In the genomic region with DNA sequence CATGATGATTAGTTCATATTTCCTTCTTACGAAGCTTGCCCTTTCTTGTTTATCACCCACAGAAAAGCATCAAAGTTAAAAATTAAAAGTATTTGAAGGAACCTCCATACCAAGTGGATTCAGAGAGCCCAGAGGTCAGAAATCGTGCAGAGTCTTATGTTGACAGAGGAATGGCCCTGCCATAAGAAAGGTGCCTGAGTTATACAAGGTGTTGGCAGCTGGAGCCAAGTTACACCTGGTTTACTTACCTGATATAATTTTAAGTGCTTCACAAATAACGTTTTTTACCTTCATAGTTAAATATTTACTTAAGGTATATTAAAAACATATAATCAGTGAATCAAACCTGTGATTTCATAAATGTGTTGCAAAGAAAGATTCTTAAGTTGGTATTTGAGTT, we compare ENCODE assay signal across 31 cellular contexts.
"Had no signal": no experiment of that assay in that cellular context is flagged by ENCODE, and none has a peak within 500 bp of the region (broad histone marks: within the 10 kb centered on the region; RNA-seq: fewer than 3 reads in every experiment).

No MANE protein-coding gene starts in this region.

- H3K4me1 ChIP-seq: SJCRH30 had no signal

- H3K27ac ChIP-seq: PC-9, RWPE1, SJCRH30, SK-N-MC, WERI-Rb-1 had no signal

- H3K36me3 ChIP-seq: MG63, WERI-Rb-1 had no signal

- DNase-seq: activated CD4-positive, alpha-beta memory T cell treated with anti-CD3 and anti-CD28 coated beads, Interleukin-2, amount 10 ng/mL, durations not matched to agents 7 days and 5 days; activated CD4-positive, alpha-beta T cell treated with anti-CD3 and anti-CD28 coated beads for 1 hour; activated CD4-positive, alpha-beta T cell treated with anti-CD3 and anti-CD28 coated beads for 48 hours; activated CD4-positive, CD25-positive, alpha-beta regulatory T cell; activated CD8-positive, alpha-beta memory T cell treated with anti-CD3 and anti-CD28 coated beads for 24 hours; activated CD8-positive, alpha-beta memory T cell treated with anti-CD3 and anti-CD28 coated beads, Interleukin-2, amount 10 ng/mL, durations not matched to agents 7 days and 5 days; activated CD8-positive, alpha-beta memory T cell treated with anti-CD3 and anti-CD28 coated beads, Interleukin-2, amount 50 U/mL, for 48 hours; activated effector memory CD4-positive, alpha-beta T cell treated with Interleukin-2 at 50 U/mL for 16 hours; activated naive CD4-positive, alpha-beta T cell treated with anti-CD3 and anti-CD28 coated beads, Interleukin-2, amount 10 ng/mL, durations not matched to agents 7 days and 5 days; activated naive CD8-positive, alpha-beta T cell treated with anti-CD3 and anti-CD28 coated beads, Interleukin-2, amount 50 U/mL, for 24 hours; activated T-cell treated with anti-CD3 and anti-CD28 coated beads, Interleukin-2, amount 50 U/mL, for 48 hours; anterior cingulate cortex; caudate nucleus; Karpas-422; MG63; NCI-H1048; NCI-H1105 treated with DMSO at 0.1 percent for 48 hours; NCI-H1436; NCI-H1694; NCI-H1930; NCI-H2081 treated with DMSO at 0.1 percent for 48 hours; NCI-H226; NCI-H446 treated with DMSO at 0.1 percent for 48 hours; NCI-H524; PC-9; SJCRH30; T1000; WERI-Rb-1 had no signal

- ATAC-seq: activated CD8-positive, alpha-beta memory T cell treated with anti-CD3 and anti-CD28 coated beads, Interleukin-2, amount 10 ng/mL, durations not matched to agents 7 days and 5 days; activated naive CD8-positive, alpha-beta T cell treated with anti-CD3 and anti-CD28 coated beads, Interleukin-2, amount 50 U/mL, for 24 hours; Right ventricle myocardium inferior had no signal

- H3K4me3 ChIP-seq: MG63, PC-9, SJCRH30, SK-N-MC had no signal

- H3K9me3 ChIP-seq: MG63, SJCRH30 had no signal

- H3K27me3 ChIP-seq: MG63, SJCRH30 had no signal
